In genomic region chr20:21053002-21053762, GRCh38 we compare ENCODE assay signal across 1 cellular context.
A peak's percentile ranks its signal among the peaks of the same experiment; 100 is the strongest.
TF ChIP-seq lines count a peak whose summit lies in the region.

No MANE protein-coding gene starts in this region.

TF ChIP-seq in HepG2, 621 proteins besides CTCF, POLR2A, EP300 and RAD21 (continued from another document and continues in another):
- 0 out of 2 replicates have a peak, but pooled peaks have one; percentile 19 for TF ChIP-seq ZSCAN21 (CRISPR knock-in tag; IDR thresholded peaks at IDR 0.05; ENCODE audit: borderline replicate concordance)
- TF ChIP-seq HDAC1 (CRISPR knock-in tag; IDR thresholded peaks at IDR 0.05) = 0 out of 2 replicates have a peak, but pooled peaks have one; percentile 47
- TF ChIP-seq TBX3 (IDR thresholded peaks at IDR 0.05; ENCODE audit: borderline replicate concordance) = no peak
- peak; percentile 50; the same call in 1 of the 2 replicates for TF ChIP-seq HNF4A (CRISPR knock-in tag; IDR thresholded peaks at IDR 0.05)
- no peak for TF ChIP-seq ZNF773 (CRISPR knock-in tag; IDR thresholded peaks at IDR 0.05; ENCODE audit: borderline replicate concordance)
- TF ChIP-seq ZNF251 (CRISPR knock-in tag; IDR thresholded peaks at IDR 0.05) = no peak
- peak; percentile 93; the same call in 1 of the 2 replicates for TF ChIP-seq ZNF124 (CRISPR knock-in tag; IDR thresholded peaks at IDR 0.05)
- 0 out of 2 replicates have a peak, but pooled peaks have one; percentile 26 for TF ChIP-seq ZNF607 (CRISPR knock-in tag; IDR thresholded peaks at IDR 0.05; ENCODE audit: borderline replicate concordance)
- TF ChIP-seq SIN3B (IDR thresholded peaks at IDR 0.05; ENCODE audit: low read length) = no peak
- no peak for TF ChIP-seq ZNF761 (CRISPR knock-in tag; conservative IDR thresholded peaks at IDR 0.05)
- 0 out of 2 replicates have a peak, but pooled peaks have one; percentile 17 for TF ChIP-seq HNF4G (IDR thresholded peaks at IDR 0.05; ENCODE audit: borderline replicate concordance, low read depth, low read length)
- no peak for TF ChIP-seq HNF4G (CRISPR knock-in tag; IDR thresholded peaks at IDR 0.05; ENCODE audit: borderline replicate concordance, low read depth)
- no peak for TF ChIP-seq ZNF20 (CRISPR knock-in tag; IDR thresholded peaks at IDR 0.05)
- peak; percentile 94; the same call in 1 of the 2 replicates for TF ChIP-seq ZBTB10 (CRISPR knock-in tag; IDR thresholded peaks at IDR 0.05; ENCODE audit: borderline replicate concordance)
- TF ChIP-seq ZNF224 (CRISPR knock-in tag; IDR thresholded peaks at IDR 0.05) = no peak
- TF ChIP-seq ZFYVE20 (CRISPR knock-in tag; IDR thresholded peaks at IDR 0.05; ENCODE audit: borderline replicate concordance, low read depth) = no peak
- no peak for TF ChIP-seq MTA1 (CRISPR knock-in tag; IDR thresholded peaks at IDR 0.05; ENCODE audit: borderline replicate concordance)
- no peak for TF ChIP-seq TEF (CRISPR knock-in tag; IDR thresholded peaks at IDR 0.05)
- no peak for TF ChIP-seq IRF9 (CRISPR knock-in tag; IDR thresholded peaks at IDR 0.05; ENCODE audit: borderline replicate concordance)
- no peak for TF ChIP-seq NONO (IDR thresholded peaks at IDR 0.05)
- 0 out of 2 replicates have a peak, but pooled peaks have one; percentile 67 for TF ChIP-seq NONO (CRISPR knock-in tag; conservative IDR thresholded peaks at IDR 0.05)
- peak; percentile 55 for TF ChIP-seq ELF3 (CRISPR knock-in tag; IDR thresholded peaks at IDR 0.05)
- no peak for TF ChIP-seq ZNF10 (CRISPR knock-in tag; IDR thresholded peaks at IDR 0.05; ENCODE audit: borderline replicate concordance, low read depth)
- TF ChIP-seq ZNF512B (CRISPR knock-in tag; IDR thresholded peaks at IDR 0.05; ENCODE audit: borderline replicate concordance) = no peak
- TF ChIP-seq HNRNPUL1 (IDR thresholded peaks at IDR 0.05; ENCODE audit: low read depth, low read length) = no peak
- TF ChIP-seq ZFY (CRISPR knock-in tag; IDR thresholded peaks at IDR 0.05) = peak; percentile 51; the same call in 1 of the 2 replicates
- 0 out of 2 replicates have a peak, but pooled peaks have one; percentile 16 for TF ChIP-seq ZBED4 (CRISPR knock-in tag; IDR thresholded peaks at IDR 0.05; ENCODE audit: borderline replicate concordance)
- TF ChIP-seq FOXO4 (CRISPR knock-in tag; conservative IDR thresholded peaks at IDR 0.05) = no peak
- peak; percentile 58 for TF ChIP-seq ATF2 (CRISPR knock-in tag; IDR thresholded peaks at IDR 0.05)
- no peak for TF ChIP-seq ZC3H4 (CRISPR knock-in tag; IDR thresholded peaks at IDR 0.05; ENCODE audit: borderline replicate concordance)
- TF ChIP-seq FOXK1 (CRISPR knock-in tag; IDR thresholded peaks at IDR 0.05; ENCODE audit: borderline replicate concordance, low read depth) = 0 out of 2 replicates have a peak, but pooled peaks have one; percentile 29
- TF ChIP-seq SATB2 (CRISPR knock-in tag; IDR thresholded peaks at IDR 0.05) = no peak
- no peak for TF ChIP-seq PHF5A (CRISPR knock-in tag; IDR thresholded peaks at IDR 0.05; ENCODE audit: low read depth, unreplicated experiment)
- TF ChIP-seq PBX3 (CRISPR knock-in tag; IDR thresholded peaks at IDR 0.05; ENCODE audit: borderline replicate concordance) = no peak
- peak; percentile 40; the same call in 1 of the 2 replicates for TF ChIP-seq FOXO1 (CRISPR knock-in tag; IDR thresholded peaks at IDR 0.05)
- no peak for TF ChIP-seq ATF5 (CRISPR knock-in tag; IDR thresholded peaks at IDR 0.05; ENCODE audit: low read depth)
- TF ChIP-seq SALL1 (CRISPR knock-in tag; IDR thresholded peaks at IDR 0.05) = peak; percentile 63
- TF ChIP-seq JDP2 (CRISPR knock-in tag; IDR thresholded peaks at IDR 0.05; ENCODE audit: borderline replicate concordance) = no peak
- TF ChIP-seq ZSCAN31 (CRISPR knock-in tag; IDR thresholded peaks at IDR 0.05; ENCODE audit: low read depth) = peak; percentile 84
- TF ChIP-seq ZNF326 (CRISPR knock-in tag; IDR thresholded peaks at IDR 0.05; ENCODE audit: borderline replicate concordance) = no peak
- no peak for TF ChIP-seq ZNF674 (CRISPR knock-in tag; IDR thresholded peaks at IDR 0.05; ENCODE audit: low read depth)
- no peak for TF ChIP-seq MTF2 (CRISPR knock-in tag; IDR thresholded peaks at IDR 0.05; ENCODE audit: borderline replicate concordance)
- TF ChIP-seq NCOA2 (CRISPR knock-in tag; IDR thresholded peaks at IDR 0.05) = peak; percentile 87
- TF ChIP-seq ONECUT2 (CRISPR knock-in tag; IDR thresholded peaks at IDR 0.05) = no peak
- no peak for TF ChIP-seq CREB1 (IDR thresholded peaks at IDR 0.05)
- no peak for TF ChIP-seq CREB1 (CRISPR knock-in tag; IDR thresholded peaks at IDR 0.05)
- 0 out of 2 replicates have a peak, but pooled peaks have one; percentile 12 for TF ChIP-seq ZMAT3 (CRISPR knock-in tag; conservative IDR thresholded peaks at IDR 0.05)
- peak; percentile 41; the same call in 1 of the 2 replicates for TF ChIP-seq ZNF644 (CRISPR knock-in tag; IDR thresholded peaks at IDR 0.05; ENCODE audit: low read depth)
- TF ChIP-seq JUN (CRISPR knock-in tag; IDR thresholded peaks at IDR 0.05) = no peak
- no peak for TF ChIP-seq ZBTB20 (CRISPR knock-in tag; IDR thresholded peaks at IDR 0.05; ENCODE audit: borderline replicate concordance, low read depth)
- TF ChIP-seq TMF1 (CRISPR knock-in tag; IDR thresholded peaks at IDR 0.05; ENCODE audit: low read depth) = no peak
